24 cellular contexts compared by ENCODE assay signal in genomic region chr16:49623501-49624266, GRCh38.
"Had no signal": no experiment of that assay in that cellular context is flagged by ENCODE, and none has a peak within 500 bp of the region (broad histone marks: within the 10 kb centered on the region; RNA-seq: fewer than 3 reads in every experiment).

No MANE protein-coding gene starts in this region.

- H3K4me3 Mint-ChIP-seq: activated CD4-positive, alpha-beta T cell treated with anti-CD3 and anti-CD28 coated beads, Interleukin-2, amount 10 ng/mL, durations not matched to agents 7 days and 5 days; activated CD8-positive, alpha-beta T cell treated with anti-CD3 and anti-CD28 coated beads for 36 hours; brain; effector memory CD8-positive, alpha-beta T cell; naive B cell; neural progenitor cell had no signal

- H3K4me2 ChIP-seq: neural progenitor cell had no signal

- H3K27me3 ChIP-seq: esophagus muscularis mucosa, neural progenitor cell, uterus had no signal

- H3K4me1 ChIP-seq: neural progenitor cell had no signal

- H3K36me3 ChIP-seq: neural progenitor cell, uterus, WERI-Rb-1 had no signal

- H3K4me3 ChIP-seq: esophagus muscularis mucosa, neural progenitor cell, uterus had no signal

- H3K9ac ChIP-seq: neural progenitor cell had no signal

- H3K9me3 ChIP-seq: esophagus muscularis mucosa, uterus had no signal

- H3K27ac Mint-ChIP-seq: activated CD4-positive, alpha-beta T cell treated with anti-CD3 and anti-CD28 coated beads, Interleukin-2, amount 10 ng/mL, durations not matched to agents 7 days and 5 days; activated CD8-positive, alpha-beta T cell treated with anti-CD3 and anti-CD28 coated beads for 36 hours; activated naive CD4-positive, alpha-beta T cell treated with anti-CD3 and anti-CD28 coated beads, Interleukin-2, amount 50 U/mL, for 72 hours; effector memory CD8-positive, alpha-beta T cell; naive B cell; neural progenitor cell; progenitor cell of endocrine pancreas had no signal

- H3K9me3 Mint-ChIP-seq: activated CD4-positive, alpha-beta T cell treated with anti-CD3 and anti-CD28 coated beads, Interleukin-2, amount 10 ng/mL, durations not matched to agents 7 days and 5 days; activated CD8-positive, alpha-beta T cell treated with anti-CD3 and anti-CD28 coated beads for 36 hours; activated naive CD4-positive, alpha-beta T cell treated with anti-CD3 and anti-CD28 coated beads, Interleukin-2, amount 50 U/mL, for 72 hours; brain; effector memory CD8-positive, alpha-beta T cell; naive B cell; neural progenitor cell had no signal

- DNase-seq: activated CD4-positive, alpha-beta T cell treated with anti-CD3 and anti-CD28 coated beads, Interleukin-2, amount 10 ng/mL, durations not matched to agents 7 days and 5 days; activated CD4-positive, CD25-positive, alpha-beta regulatory T cell treated with anti-CD3 and anti-CD28 coated beads, Interleukin-2, amount 50 U/mL, for 72 hours; activated CD8-positive, alpha-beta T cell treated with anti-CD3 and anti-CD28 coated beads for 36 hours; activated gamma-delta T cell treated with Interleukin-2 at 50 U/mL for 16 hours; activated T-cell treated with anti-CD3 and anti-CD28 coated beads, Interleukin-2, amount 50 U/mL, for 1 hour; central memory CD4-positive, alpha-beta T cell; effector memory CD8-positive, alpha-beta T cell; glutamatergic neuron; hippocampal formation; mesendoderm; naive B cell; retina; stimulated activated CD4-positive, alpha-beta T cell treated with anti-CD3 and anti-CD28 coated beads, Interleukin-4, amount 100 ng/mL, for 24 hours; stimulated activated naive CD8-positive, alpha-beta T cell treated with anti-CD3 and anti-CD28 coated beads, Interleukin-15, Interleukin-2, amounts not matched to agents 100 U/mL and 50 U/mL, for 24 hours; T-helper 1 cell; WERI-Rb-1 had no signal

- H3K36me3 Mint-ChIP-seq: activated naive CD4-positive, alpha-beta T cell treated with anti-CD3 and anti-CD28 coated beads, Interleukin-2, amount 50 U/mL, for 72 hours; naive B cell had no signal

- H2AFZ ChIP-seq: neural progenitor cell had no signal

- FAIRE-seq: frontal cortex, TTC549 had no signal

- H3K4me1 Mint-ChIP-seq: activated CD4-positive, alpha-beta T cell treated with anti-CD3 and anti-CD28 coated beads, Interleukin-2, amount 10 ng/mL, durations not matched to agents 7 days and 5 days; naive B cell had no signal

- H3K27me3 Mint-ChIP-seq: activated CD4-positive, alpha-beta T cell treated with anti-CD3 and anti-CD28 coated beads, Interleukin-2, amount 10 ng/mL, durations not matched to agents 7 days and 5 days; activated CD8-positive, alpha-beta T cell treated with anti-CD3 and anti-CD28 coated beads for 36 hours; effector memory CD8-positive, alpha-beta T cell; naive B cell; progenitor cell of endocrine pancreas had no signal

- H3K27ac ChIP-seq: esophagus muscularis mucosa, neural progenitor cell, uterus, WERI-Rb-1 had no signal

- ATAC-seq: activated CD8-positive, alpha-beta T cell treated with anti-CD3 and anti-CD28 coated beads for 36 hours; activated naive CD4-positive, alpha-beta T cell treated with anti-CD3 and anti-CD28 coated beads, Interleukin-2, amount 50 U/mL, for 72 hours; effector memory CD8-positive, alpha-beta T cell; stimulated activated naive CD8-positive, alpha-beta T cell treated with anti-CD3 and anti-CD28 coated beads, Interleukin-15, Interleukin-2, amounts not matched to agents 100 U/mL and 50 U/mL, for 24 hours had no signal
